Comparison of ENCODE assay signal across 15 cellular contexts in genomic region chr2:191352536-191352935, GRCh38.
A peak's percentile ranks its signal among the peaks of the same experiment; 100 is the strongest.
DNase-seq lines count a peak whose midpoint lies in the region; ATAC-seq and TF ChIP-seq lines count a peak whose summit lies in the region.
"Had no signal": no experiment of that assay in that cellular context is flagged by ENCODE, and none has a peak within 500 bp of the region (broad histone marks: within the 10 kb centered on the region; RNA-seq: fewer than 3 reads in every experiment).

No MANE protein-coding gene starts in this region.

- no peaks in the 10 kb centered on the region for H4K20me1 ChIP-seq in SK-N-SH (ENCODE audit: insufficient read depth)
- no peaks in the 10 kb centered on the region for H4K20me1 ChIP-seq in smooth muscle cell (ENCODE audit: low read depth)

- TF ChIP-seq CTCF in SK-N-SH (IDR thresholded peaks at IDR 0.05) = no peak
- TF ChIP-seq CTCF in fibroblast of mammary gland (conservative IDR thresholded peaks at IDR 0.05; ENCODE audit: control insufficient read depth, insufficient read depth, low read depth, low read length) = no peak
- no peak for TF ChIP-seq CTCF in smooth muscle cell (IDR thresholded peaks at IDR 0.05; ENCODE audit: borderline replicate concordance, insufficient read depth, poor library complexity, severe bottlenecking)

- peaks cover 18% of the 10 kb centered on the region for H3F3A ChIP-seq in SK-N-SH (replicated peaks; ENCODE audit: insufficient read depth)
- H3F3A ChIP-seq in smooth muscle cell (ENCODE audit: low read depth) = no peaks in the 10 kb centered on the region

- H3K9ac ChIP-seq in SK-N-SH (0 out of 2 replicates have a peak overlapping the region, but pooled peaks have one; percentile 14), smooth muscle cell (ENCODE audit: low read depth) (no peak overlapping the region)

- peaks cover 7 to 17% of the 10 kb centered on the region in 2 experiments for H3K36me3 ChIP-seq in SK-N-SH (replicated peaks in 1 of 2; ENCODE audit: control insufficient read depth in 1 of 2, insufficient read depth in 2 of 2, low read length in 1 of 2)
- no peaks in the 10 kb centered on the region for H3K36me3 ChIP-seq in smooth muscle cell (ENCODE audit: low read depth)
- H3K36me3 ChIP-seq: transverse colon had no signal

- H2AFZ ChIP-seq in SK-N-SH (ENCODE audit: low read depth) (no peak overlapping the region), smooth muscle cell (ENCODE audit: low read depth) (no peak overlapping the region)

- no peak for TF ChIP-seq EP300 in SK-N-SH (IDR thresholded peaks at IDR 0.05; ENCODE audit: borderline replicate concordance in 1 of 2, low read depth in 1 of 2, low read length in 1 of 2)

- WGBS in SK-N-SH (ENCODE audit: low lambda C conversion rate) = 52% methylated on average over 2 of the region's 2 CpGs
- WGBS in smooth muscle cell (ENCODE audit: low lambda C conversion rate) = 43% methylated on average over 2 of the region's 2 CpGs

- H3K4me3 ChIP-seq in SK-N-SH (ENCODE audit: low read depth in 2 of 2, low read length in 1 of 2) (no peak overlapping the region), fibroblast of mammary gland (ENCODE audit: control insufficient read depth, low read depth, low read length) (no peak overlapping the region), smooth muscle cell (no peak overlapping the region)
- H3K4me3 ChIP-seq: left ventricle myocardium inferior, transverse colon had no signal

- CTCF ChIA-PET in SK-N-SH (lab: Yijun Ruan, JAX) = interaction anchor here (0.6 to 2.3 kb wide), 2 partner anchors 149 to 339 kb away, joined by 4 to 6 read pairs; no protein-coding TSS in a partner anchor

- DNase-seq in H4 (ENCODE audit: low spot score) (peak; percentile 77), SK-N-SH (no peak), fibroblast of mammary gland (ENCODE audit: low read depth) (peak; percentile 82), smooth muscle cell (lab: John Stamatoyannopoulos, UW; ENCODE audit: unreplicated experiment) (no peak)
- DNase-seq in activated effector memory CD4-positive, alpha-beta T cell treated with anti-CD3 and anti-CD28 coated beads, Interleukin-2, amount 50 U/mL, for 16 hours = no peak
- DNase-seq: H9, left ventricle myocardium inferior, NCI-H1417 treated with DMSO at 0.1 percent for 48 hours, NCI-H524 treated with DMSO at 0.1 percent for 48 hours, SHP77, transverse colon had no signal

- peaks cover 3 to 7% of the 10 kb centered on the region in 2 experiments; a peak in 2 of 4 replicates for H3K4me1 ChIP-seq in SK-N-SH (ENCODE audit: control insufficient read depth in 1 of 2, insufficient read depth in 2 of 2, low read depth in 1 of 2, low read length in 1 of 2)
- H3K4me1 ChIP-seq in smooth muscle cell (ENCODE audit: low read depth) = no peaks in the 10 kb centered on the region
- H3K4me1 ChIP-seq: transverse colon had no signal

- no peak for TF ChIP-seq RAD21 in SK-N-SH (IDR thresholded peaks at IDR 0.05; ENCODE audit: low read length)

- H3K27ac ChIP-seq in SK-N-SH (ENCODE audit: low read depth in 2 of 2, low read length in 1 of 2) (peak overlapping the region in 1 of 2 experiments; percentile 91; a peak in 3 of 4 replicates), smooth muscle cell (ENCODE audit: low read depth) (peak overlapping the region; percentile 73)
- H3K27ac ChIP-seq: left ventricle myocardium inferior, transverse colon, VCaP had no signal

- H3K79me2 ChIP-seq in SK-N-SH (ENCODE audit: insufficient read depth) (peaks cover 9% of the 10 kb centered on the region), smooth muscle cell (ENCODE audit: low read depth) (peaks cover 23% of the 10 kb centered on the region)

- no peaks in the 10 kb centered on the region for H3K9me2 ChIP-seq in SK-N-SH

- ATAC-seq in HG03378 (IDR thresholded peaks at IDR 0.05; ENCODE audit: unreplicated experiment) (no peak), GM18498 (IDR thresholded peaks at IDR 0.05; ENCODE audit: unreplicated experiment) (no peak)
- ATAC-seq: activated naive CD4-positive, alpha-beta T cell treated with anti-CD3 and anti-CD28 coated beads, Interleukin-2, amount 50 U/mL, for 72 hours had no signal

- POLR2A ChIA-PET in SK-N-SH (lab: Yijun Ruan, JAX) = no interaction called here

- no peaks in the 10 kb centered on the region for H3K9me3 ChIP-seq in SK-N-SH
- H3K9me3 ChIP-seq in smooth muscle cell (replicated peaks; ENCODE audit: low read depth) = no peaks in the 10 kb centered on the region
- H3K9me3 ChIP-seq: transverse colon had no signal

- H3K27me3 ChIP-seq in SK-N-SH (ENCODE audit: insufficient read depth) (no peaks in the 10 kb centered on the region), smooth muscle cell (ENCODE audit: low read depth) (no peaks in the 10 kb centered on the region)
- H3K27me3 ChIP-seq: transverse colon had no signal

- H3K4me2 ChIP-seq in SK-N-SH = peak overlapping the region; percentile 47; the same call in 1 of the 2 replicates
- peak overlapping the region; percentile 45 for H3K4me2 ChIP-seq in smooth muscle cell

TF ChIP-seq in SK-N-SH, 30 proteins besides CTCF, POLR2A, EP300 and RAD21:
- TF ChIP-seq MXI1 (IDR thresholded peaks at IDR 0.05; ENCODE audit: low read depth, low read length) (no peak), JUND (IDR thresholded peaks at IDR 0.05) (peak; percentile 18; the same call in 1 of the 2 replicates)

Comparison
In these comparisons a context has a peak if more than half of its experiments do, and no peak if none do; other contexts are left out.
1. DNase-seq: peak in H4 (single experiment) and fibroblast of mammary gland (single experiment); none in SK-N-SH (single experiment), smooth muscle cell (single experiment) and activated effector memory CD4-positive, alpha-beta T cell treated with anti-CD3 and anti-CD28 coated beads, Interleukin-2, amount 50 U/mL, for 16 hours (single experiment).